In genomic region chr9:115553082-115553481, GRCh38 we compare ENCODE assay signal across 25 cellular contexts.
"Had no signal": no experiment of that assay in that cellular context is flagged by ENCODE, and none has a peak within 500 bp of the region (broad histone marks: within the 10 kb centered on the region; RNA-seq: fewer than 3 reads in every experiment).

No MANE protein-coding gene starts in this region.

- DNase-seq: activated CD4-positive, alpha-beta memory T cell treated with anti-CD3 and anti-CD28 coated beads for 36 hours; activated CD4-positive, alpha-beta T cell treated with anti-CD3 and anti-CD28 coated beads for 4 hours; activated CD4-positive, CD25-positive, alpha-beta regulatory T cell; activated effector memory CD4-positive, alpha-beta T cell treated with Interleukin-2 at 50 U/mL for 16 hours; activated naive CD4-positive, alpha-beta T cell treated with anti-CD3 and anti-CD28 coated beads for 36 hours; activated T-cell treated with anti-CD3 and anti-CD28 coated beads, Interleukin-2, amount 50 U/mL, for 48 hours; amygdala; body of pancreas; effector CD4-positive, alpha-beta T cell; erythroblast; foreskin melanocyte; islet precursor cell; left cardiac atrium; nephron progenitor cell; nucleus accumbens; posterior cingulate gyrus; right lobe of liver; stimulated activated CD4-positive, alpha-beta T cell treated with anti-CD3 and anti-CD28 coated beads, Interleukin-1b, Interleukin-23, amount 100 ng/mL, for 48 hours; stimulated activated naive CD8-positive, alpha-beta T cell treated with anti-CD3 and anti-CD28 coated beads, Interleukin-15, amount 100 ng/mL, for 72 hours; tibial artery had no signal

- H3K4me1 Mint-ChIP-seq: nephron progenitor cell; stimulated activated naive CD8-positive, alpha-beta T cell treated with anti-CD3 and anti-CD28 coated beads, Interleukin-15, amount 100 ng/mL, for 72 hours had no signal

- H3K4me1 ChIP-seq: body of pancreas, right lobe of liver, tibial artery had no signal

- H3K27ac Mint-ChIP-seq: activated CD4-positive, alpha-beta memory T cell treated with anti-CD3 and anti-CD28 coated beads for 36 hours; activated naive CD4-positive, alpha-beta T cell treated with anti-CD3 and anti-CD28 coated beads for 36 hours; dendritic cell treated with granulocyte-macrophage colony-stimulating factor and Interleukin-4, amounts not matched to agents 40 ng/mL and 50 ng/mL, for 4 days; memory B cell; nephron progenitor cell; stimulated activated naive CD8-positive, alpha-beta T cell treated with anti-CD3 and anti-CD28 coated beads, Interleukin-15, amount 100 ng/mL, for 72 hours; T-helper 1 cell treated with Interleukin-12 subunit alpha and Interleukin-12 subunit beta and Interleukin-4 antibody, amounts not matched to agents 30 μg/mL and 1 μg/mL, for 36 hours had no signal

- ATAC-seq: body of pancreas; left cardiac atrium; right lobe of liver; stimulated activated naive CD8-positive, alpha-beta T cell treated with anti-CD3 and anti-CD28 coated beads, Interleukin-15, amount 100 ng/mL, for 72 hours had no signal

- H3K27ac ChIP-seq: body of pancreas, cardiac muscle cell, right lobe of liver, skin epidermis, tibial artery had no signal

- H3K36me3 ChIP-seq: cardiac muscle cell, right lobe of liver, tibial artery had no signal

- H3K4me3 Mint-ChIP-seq: activated CD4-positive, alpha-beta memory T cell treated with anti-CD3 and anti-CD28 coated beads for 36 hours; activated naive CD4-positive, alpha-beta T cell treated with anti-CD3 and anti-CD28 coated beads for 36 hours; dendritic cell treated with granulocyte-macrophage colony-stimulating factor and Interleukin-4, amounts not matched to agents 40 ng/mL and 50 ng/mL, for 4 days; memory B cell; nephron progenitor cell; stimulated activated naive CD8-positive, alpha-beta T cell treated with anti-CD3 and anti-CD28 coated beads, Interleukin-15, amount 100 ng/mL, for 72 hours; T-helper 1 cell treated with Interleukin-12 subunit alpha and Interleukin-12 subunit beta and Interleukin-4 antibody, amounts not matched to agents 30 μg/mL and 1 μg/mL, for 36 hours had no signal

- H3K27me3 Mint-ChIP-seq: dendritic cell treated with granulocyte-macrophage colony-stimulating factor and Interleukin-4, amounts not matched to agents 40 ng/mL and 50 ng/mL, for 4 days; memory B cell had no signal

- H3K9me3 ChIP-seq: right lobe of liver had no signal

- H3K27me3 ChIP-seq: body of pancreas, cardiac muscle cell, right lobe of liver, tibial artery had no signal

- H3K4me3 ChIP-seq: body of pancreas, cardiac muscle cell, right lobe of liver, skin epidermis, tibial artery had no signal
